ENCODE assay signal across 8 cellular contexts in the genomic region with DNA sequence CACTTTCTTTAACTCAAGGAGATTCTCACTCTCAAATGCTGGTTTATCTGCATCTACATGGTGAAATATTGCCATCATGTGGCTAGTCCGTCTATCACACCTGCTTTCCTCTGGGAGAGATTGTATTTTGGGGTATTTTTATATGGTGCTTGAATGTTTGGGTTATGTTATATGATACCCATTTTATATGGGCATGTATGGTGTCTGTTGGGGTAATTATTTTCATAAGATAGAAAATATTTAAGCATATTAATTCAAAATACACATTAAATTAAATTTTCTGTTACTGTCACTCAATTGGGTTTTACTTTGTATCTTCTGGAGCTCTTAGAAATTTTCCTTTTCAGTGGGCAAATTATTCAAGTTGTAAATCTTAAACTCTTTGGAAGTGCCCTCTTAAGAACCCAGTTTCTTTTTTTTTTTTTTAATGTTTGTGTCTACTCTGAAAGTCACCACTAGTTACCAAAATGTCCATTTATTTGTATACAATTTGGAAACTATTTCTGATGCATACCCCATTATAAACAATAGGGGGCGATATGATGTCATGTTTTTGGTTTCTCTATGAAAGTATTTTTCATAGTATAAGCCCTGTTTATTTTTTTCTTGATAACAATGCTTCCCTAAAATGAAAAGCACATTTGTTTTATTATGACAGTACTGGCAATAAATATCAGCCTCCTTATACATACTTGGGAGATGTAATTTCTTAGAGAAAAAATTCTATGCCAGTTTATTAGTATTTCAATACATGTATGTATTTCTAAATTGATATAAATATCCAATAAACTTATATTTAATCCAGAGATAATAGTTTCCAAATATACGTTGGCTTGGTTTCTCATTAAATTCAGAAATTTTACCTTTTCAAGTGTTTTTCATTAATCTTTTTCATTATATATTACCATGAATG. TPM values are rescaled to one million over a fixed set of nuclear protein-coding genes. Genes with fewer than 3 reads are reported as not detected.
DNase-seq lines count a peak whose midpoint lies in the region; ATAC-seq and TF ChIP-seq lines count a peak whose summit lies in the region.

No MANE protein-coding gene starts in this region.

- no peaks in the 10 kb centered on the region for H3K9me3 Mint-ChIP-seq in CD8-positive, alpha-beta T cell
- no peaks in the 10 kb centered on the region for H3K9me3 Mint-ChIP-seq in activated naive CD8-positive, alpha-beta T cell treated with anti-CD3 and anti-CD28 coated beads for 36 hours

- intact Hi-C loops in CD8-positive, alpha-beta T cell (cut with DNase I, micrococcal nuclease): loop anchor here (1.0 to 5.0 kb wide), 2 partner anchors 419 to 452 kb away; no protein-coding TSS in a partner anchor
- intact Hi-C loops in uterus (cut with DNase I; ENCODE audit: low total_unique reads): no loop called here

- no peak overlapping the region for H3K4me3 ChIP-seq in CD8-positive, alpha-beta T cell (ENCODE audit: low read depth, low read length)
- no peak overlapping the region for H3K4me3 ChIP-seq in uterus

- H3K4me3 Mint-ChIP-seq in CD8-positive, alpha-beta T cell: no peak overlapping the region
- H3K4me3 Mint-ChIP-seq in activated naive CD8-positive, alpha-beta T cell treated with anti-CD3 and anti-CD28 coated beads for 36 hours: no peak overlapping the region

- no peaks in the 10 kb centered on the region for H3K9me3 ChIP-seq in CD8-positive, alpha-beta T cell (ENCODE audit: low read length)
- H3K9me3 ChIP-seq in uterus: no peaks in the 10 kb centered on the region

- TF ChIP-seq POLR2A in uterus (IDR thresholded peaks at IDR 0.05): no peak

- no peaks in the 10 kb centered on the region for H3K4me1 ChIP-seq in CD8-positive, alpha-beta T cell (ENCODE audit: insufficient read depth, low read length)
- H3K4me1 ChIP-seq in uterus: no peaks in the 10 kb centered on the region

- CTCF ChIA-PET in CD8-positive, alpha-beta T cell (lab: Charles Lee): interaction anchor here (0.7 to 1.2 kb wide), 2 partner anchors 9 to 386 kb away, joined by 3 read pairs; no protein-coding TSS in a partner anchor

- no peaks in the 10 kb centered on the region for H3K4me1 Mint-ChIP-seq in CD8-positive, alpha-beta T cell (ENCODE audit: low read depth)
- no peaks in the 10 kb centered on the region for H3K4me1 Mint-ChIP-seq in activated naive CD8-positive, alpha-beta T cell treated with anti-CD3 and anti-CD28 coated beads for 36 hours

- POLR2A ChIA-PET in CD8-positive, alpha-beta T cell (lab: Charles Lee): no interaction called here

- H3K27me3 Mint-ChIP-seq in CD8-positive, alpha-beta T cell (ENCODE audit: low read depth): no peaks in the 10 kb centered on the region
- peaks cover 10% of the 10 kb centered on the region for H3K27me3 Mint-ChIP-seq in activated naive CD8-positive, alpha-beta T cell treated with anti-CD3 and anti-CD28 coated beads for 36 hours

- TF ChIP-seq CTCF in CD8-positive, alpha-beta T cell (IDR thresholded peaks at IDR 0.05): peak; percentile 50
- peak; percentile 9 to 48 (median 36) for TF ChIP-seq CTCF in uterus (IDR thresholded peaks at IDR 0.05)

- no peak overlapping the region for H3K27ac ChIP-seq in CD8-positive, alpha-beta T cell (ENCODE audit: low read depth, low read length)
- H3K27ac ChIP-seq in uterus: no peak overlapping the region

- H3K27me3 ChIP-seq in CD8-positive, alpha-beta T cell (ENCODE audit: insufficient read depth, low read length): no peaks in the 10 kb centered on the region
- no peaks in the 10 kb centered on the region for H3K27me3 ChIP-seq in uterus

- H3K36me3 ChIP-seq in CD8-positive, alpha-beta T cell (ENCODE audit: insufficient read depth, low read length): no peaks in the 10 kb centered on the region
- H3K36me3 ChIP-seq in uterus: no peaks in the 10 kb centered on the region

- DNase-seq in CD8-positive, alpha-beta T cell: no peak
- DNase-seq in NCI-H1694 treated with DMSO at 0.1 percent for 48 hours (lab: John Stamatoyannopoulos, UW) (peak; percentile 74), iris pigment epithelial cell (ENCODE audit: low read depth) (peak; percentile 54), uterus (no peak)
- DNase-seq in activated naive CD8-positive, alpha-beta T cell treated with anti-CD3 and anti-CD28 coated beads for 36 hours: peak; percentile 1
- no peak for DNase-seq in stimulated activated CD4-positive, alpha-beta T cell treated with anti-CD3 and anti-CD28 coated beads, Interleukin-2, amount 100 ng/mL, for 24 hours

- H3K27ac Mint-ChIP-seq in CD8-positive, alpha-beta T cell: no peak overlapping the region
- H3K27ac Mint-ChIP-seq in activated naive CD8-positive, alpha-beta T cell treated with anti-CD3 and anti-CD28 coated beads for 36 hours: no peak overlapping the region

- no peaks in the 10 kb centered on the region for H3K36me3 Mint-ChIP-seq in CD8-positive, alpha-beta T cell
- no peaks in the 10 kb centered on the region for H3K36me3 Mint-ChIP-seq in activated naive CD8-positive, alpha-beta T cell treated with anti-CD3 and anti-CD28 coated beads for 36 hours

- ATAC-seq in CD8-positive, alpha-beta T cell: no peak
- peak; percentile 87 for ATAC-seq in GM18511 (IDR thresholded peaks at IDR 0.05; ENCODE audit: unreplicated experiment)
- ATAC-seq in HG02981 (IDR thresholded peaks at IDR 0.05; ENCODE audit: unreplicated experiment): peak; percentile 80

RNA-seq across cellular contexts. Expression of a gene that starts 36.1 kb away (rescaled TPM):
- not detected for total RNA-seq in CD8-positive, alpha-beta T cell
- total RNA-seq in activated naive CD8-positive, alpha-beta T cell treated with anti-CD3 and anti-CD28 coated beads for 36 hours: not detected
- not detected for total RNA-seq in uterus

Comparison
In these comparisons a context has a peak if more than half of its experiments do, and no peak if none do; other contexts are left out.
1. DNase-seq: peak in NCI-H1694 treated with DMSO at 0.1 percent for 48 hours (single experiment), activated naive CD8-positive, alpha-beta T cell treated with anti-CD3 and anti-CD28 coated beads for 36 hours (single experiment) and iris pigment epithelial cell (single experiment); none in CD8-positive, alpha-beta T cell (0 of 7), uterus (0 of 2) and stimulated activated CD4-positive, alpha-beta T cell treated with anti-CD3 and anti-CD28 coated beads, Interleukin-2, amount 100 ng/mL, for 24 hours (0 of 2).